In genomic region chr2:54559593-54560145, GRCh38 we compare ENCODE assay signal across 8 cellular contexts.
A peak's percentile ranks its signal among the peaks of the same experiment; 100 is the strongest.
DNase-seq lines count a peak whose midpoint lies in the region; ATAC-seq and TF ChIP-seq lines count a peak whose summit lies in the region.

No MANE protein-coding gene starts in this region.

- H3K4ac ChIP-seq in IMR-90 (ENCODE audit: low read depth, low read length) (peak overlapping the region; percentile 97), neuronal stem cell (ENCODE audit: low read length) (no peak overlapping the region)

- peak overlapping the region; percentile 45 for H2AK5ac ChIP-seq in IMR-90 (ENCODE audit: low read depth, low read length)
- no peak overlapping the region for H2AK5ac ChIP-seq in neuronal stem cell (ENCODE audit: low read depth, low read length)

- H3K79me1 ChIP-seq in IMR-90 (ENCODE audit: low read depth in 1 of 2, low read length in 2 of 2) (peaks cover 27 to 74% of the 10 kb centered on the region in 2 experiments), neuronal stem cell (ENCODE audit: low read depth, low read length) (no peaks in the 10 kb centered on the region)

- H3K27me3 Mint-ChIP-seq in activated CD4-positive, alpha-beta memory T cell treated with anti-CD3 and anti-CD28 coated beads for 36 hours: no peaks in the 10 kb centered on the region

- in situ Hi-C loops in IMR-90 (cut with MboI; ENCODE audit: low sequenced_read_pairs): no loop called here

- no TSS peak for BruUV-seq in IMR-90 (replicated peaks; lab: Mats Ljungman, UMichigan)

- dilution Hi-C loops in IMR-90 (cut with HindIII; ENCODE audit: low sequenced_read_pairs, unreplicated experiment): no loop called here

- WGBS in IMR-90 (ENCODE audit: extremely low coverage in 2 of 2, insufficient read length in 1 of 2), 2 experiments: 0% methylated on average over 3 of the region's 9 CpGs; no CpG with 5 or more reads in 1 of the 2 experiments
- no CpG with 5 or more reads among the region's 9 CpGs for WGBS in neuronal stem cell (ENCODE audit: extremely low coverage in 2 of 2, insufficient read length in 2 of 2, insufficient replicate concordance in 1 of 2), 2 donors

- H2BK5ac ChIP-seq in IMR-90 (ENCODE audit: low read depth, low read length, poor library complexity, severe bottlenecking): peak overlapping the region; percentile 96
- no peak overlapping the region for H2BK5ac ChIP-seq in neuronal stem cell (ENCODE audit: low read length)

- H2BK120ac ChIP-seq in IMR-90 (ENCODE audit: low read depth, low read length) (peak overlapping the region; percentile 93), neuronal stem cell (ENCODE audit: low read depth, low read length) (no peak overlapping the region)

- H4K91ac ChIP-seq in IMR-90 (ENCODE audit: insufficient read depth, low read depth, low read length) (peak overlapping the region; percentile 92), neuronal stem cell (ENCODE audit: low read depth, low read length, poor library complexity) (no peak overlapping the region)

- peak; percentile 69 for ATAC-seq in IMR-90 (ENCODE audit: low read depth)
- no peak for ATAC-seq in HG03139 (IDR thresholded peaks at IDR 0.05; ENCODE audit: unreplicated experiment)
- no peak for ATAC-seq in GM19452 (IDR thresholded peaks at IDR 0.05; ENCODE audit: unreplicated experiment)

- no peaks in the 10 kb centered on the region for H3K9me3 Mint-ChIP-seq in activated CD4-positive, alpha-beta memory T cell treated with anti-CD3 and anti-CD28 coated beads for 36 hours

- H3K36me3 ChIP-seq in IMR-90 (ENCODE audit: control insufficient read depth, insufficient read depth, low read length) (no peaks in the 10 kb centered on the region), neuronal stem cell (replicated peaks in 1 of 2; ENCODE audit: control insufficient read depth in 2 of 2, insufficient read depth in 2 of 2, low read length in 2 of 2) (no peaks in the 10 kb centered on the region)

- H3K9ac ChIP-seq in IMR-90 (ENCODE audit: low read depth, low read length) (peak overlapping the region; percentile 79), neuronal stem cell (ENCODE audit: low read depth, low read length, poor library complexity) (no peak overlapping the region)

- CTCF ChIA-PET in IMR-90 (lab: Yijun Ruan, JAX): interaction anchor here (0.7 to 1.9 kb wide), 2 partner anchors 37 to 630 kb away, joined by 6 to 8 read pairs; no protein-coding TSS in a partner anchor
- CTCF ChIA-PET in activated CD4-positive, alpha-beta memory T cell treated with anti-CD3 and anti-CD28 coated beads for 36 hours (lab: Charles Lee): interaction anchor here (0.9 to 4.2 kb wide), 10 partner anchors 11 to 98 kb away, joined by 3 to 37 read pairs (median 6); no protein-coding TSS in a partner anchor

- H3K4me3 Mint-ChIP-seq in activated CD4-positive, alpha-beta memory T cell treated with anti-CD3 and anti-CD28 coated beads for 36 hours: peak overlapping the region; percentile 83

- H2AFZ ChIP-seq in IMR-90 (replicated peaks; ENCODE audit: low read length, poor library complexity) (peak overlapping the region; percentile 84), neuronal stem cell (ENCODE audit: low read length) (peak overlapping the region; percentile 77)

- peak overlapping the region; percentile 44; the same call in 1 of the 2 replicates for H2BK20ac ChIP-seq in IMR-90 (ENCODE audit: low read depth, low read length)

- DNase-seq in DMS53 (lab: John Stamatoyannopoulos, UW) (peak; percentile 62), IMR-90 (peak; percentile 87), foreskin fibroblast (peak; percentile 86 to 90), neuronal stem cell (ENCODE audit: low spot score) (no peak)
- DNase-seq in activated CD4-positive, alpha-beta memory T cell treated with anti-CD3 and anti-CD28 coated beads for 36 hours: peak; percentile 39
- no peak for DNase-seq in activated CD4-positive, CD25-positive, alpha-beta regulatory T cell treated with anti-CD3 and anti-CD28 coated beads, Interleukin-2, amount 50 U/mL, for 72 hours

- no peaks in the 10 kb centered on the region for H3K27me3 ChIP-seq in IMR-90 (ENCODE audit: control insufficient read depth, insufficient read depth, low read length)
- no peaks in the 10 kb centered on the region for H3K27me3 ChIP-seq in neuronal stem cell (ENCODE audit: control insufficient read depth in 3 of 3, insufficient read depth in 3 of 3, low read depth in 1 of 3, low read length in 3 of 3)

- POLR2A ChIA-PET in IMR-90 (lab: Charles Lee; ENCODE audit: unreplicated experiment): interaction anchor here (0.6 to 0.7 kb wide), 3 partner anchors 13 to 222 kb away, joined by 3 to 14 read pairs (median 5); no protein-coding TSS in a partner anchor
- POLR2A ChIA-PET in activated CD4-positive, alpha-beta memory T cell treated with anti-CD3 and anti-CD28 coated beads for 36 hours (lab: Charles Lee): interaction anchor here (0.6 to 4.1 kb wide), 17 partner anchors 9 to 164 kb away, joined by 3 to 113 read pairs (median 4); partner anchors contain the start of gene EML6

- no peak overlapping the region for H2BK15ac ChIP-seq in IMR-90 (ENCODE audit: low read depth, low read length)
- H2BK15ac ChIP-seq in neuronal stem cell (ENCODE audit: low read length): no peak overlapping the region

- H3K27ac ChIP-seq in IMR-90 (ENCODE audit: insufficient read depth, low read length) (peak overlapping the region; percentile 97), neuronal stem cell (replicated peaks; ENCODE audit: low read length) (peak overlapping the region; percentile 29)

- peak overlapping the region; percentile 89 for H3K4me2 ChIP-seq in IMR-90 (ENCODE audit: low read depth, low read length)
- peak overlapping the region; percentile 70 for H3K4me2 ChIP-seq in neuronal stem cell (ENCODE audit: insufficient read depth, low read length, poor library complexity, severe bottlenecking)

- H3K9me3 ChIP-seq in IMR-90 (ENCODE audit: control insufficient read depth, insufficient read depth, low read length) (no peaks in the 10 kb centered on the region), neuronal stem cell (replicated peaks in 1 of 2; ENCODE audit: control insufficient read depth in 2 of 2, insufficient read depth in 1 of 2, low read depth in 1 of 2, low read length in 2 of 2) (no peaks in the 10 kb centered on the region)

- H3K14ac ChIP-seq in IMR-90 (replicated peaks; ENCODE audit: low read depth, low read length) (peak overlapping the region; percentile 96), neuronal stem cell (ENCODE audit: low read length) (no peak overlapping the region)

- intact Hi-C loops in IMR-90 (cut with micrococcal nuclease): loop anchor here (1.0 to 2.0 kb wide), 2 partner anchors 12 to 103 kb away; partner anchors contain the start of gene SPTBN1
- intact Hi-C loops in activated CD4-positive, alpha-beta memory T cell treated with anti-CD3 and anti-CD28 coated beads for 36 hours (cut with micrococcal nuclease): loop anchor here (1.0 to 2.0 kb wide), 4 partner anchors 12 to 491 kb away; partner anchors contain the start of gene RTN4

- H3K23ac ChIP-seq in IMR-90 (ENCODE audit: low read depth, low read length) (peak overlapping the region; percentile 94), neuronal stem cell (ENCODE audit: low read depth, low read length, poor library complexity) (no peak overlapping the region)

- peaks cover 25% of the 10 kb centered on the region; the same call in 1 of the 2 replicates for H4K20me1 ChIP-seq in IMR-90 (ENCODE audit: insufficient read depth, low read length)

- H3K9me1 ChIP-seq in IMR-90 (ENCODE audit: insufficient read depth, low read length): peaks cover 3% of the 10 kb centered on the region; the same call in 1 of the 2 replicates

- H3K18ac ChIP-seq in IMR-90 (ENCODE audit: low read depth, low read length) (peak overlapping the region; percentile 1), neuronal stem cell (ENCODE audit: low read length) (no peak overlapping the region)

- H3K36me3 Mint-ChIP-seq in activated CD4-positive, alpha-beta memory T cell treated with anti-CD3 and anti-CD28 coated beads for 36 hours: peaks cover 14% of the 10 kb centered on the region

- peak overlapping the region; percentile 97 for H2AK9ac ChIP-seq in IMR-90 (replicated peaks; ENCODE audit: low read depth, low read length, poor library complexity)

- H3K56ac ChIP-seq in IMR-90 (ENCODE audit: extremely low read depth, insufficient read depth, low read length): peak overlapping the region; percentile 74

- no peak; the same call in 1 of the 2 replicates for TF ChIP-seq RAD21 in IMR-90 (IDR thresholded peaks at IDR 0.05; ENCODE audit: low read length)

- H4K8ac ChIP-seq in IMR-90 (ENCODE audit: low read depth in 2 of 2, low read length in 2 of 2) (peak overlapping the region in 1 of 2 experiments; percentile 88; a peak in 3 of 4 replicates), neuronal stem cell (ENCODE audit: low read depth, low read length) (no peak overlapping the region)

- peak overlapping the region; percentile 89 for H3K27ac Mint-ChIP-seq in activated CD4-positive, alpha-beta memory T cell treated with anti-CD3 and anti-CD28 coated beads for 36 hours

- TF ChIP-seq POLR2A in IMR-90 (IDR thresholded peaks at IDR 0.05; ENCODE audit: low read depth, low read length): peak; percentile 80; the same call in 1 of the 2 replicates

- TF ChIP-seq CTCF in IMR-90 (conservative IDR thresholded peaks at IDR 0.05; ENCODE audit: low read depth, low read length) (0 out of 2 replicates have a peak, but pooled peaks have one; percentile 1), foreskin fibroblast (IDR thresholded peaks at IDR 0.05; ENCODE audit: low read depth, low read length) (no peak)

- no peak overlapping the region for H2BK12ac ChIP-seq in neuronal stem cell (ENCODE audit: low read length)

- H3K4me1 Mint-ChIP-seq in activated CD4-positive, alpha-beta memory T cell treated with anti-CD3 and anti-CD28 coated beads for 36 hours (ENCODE audit: low read depth): peaks cover 45% of the 10 kb centered on the region

- H3K4me3 ChIP-seq in IMR-90 (ENCODE audit: insufficient read depth, low read depth, low read length) (peak overlapping the region; percentile 59), foreskin fibroblast (ENCODE audit: low read depth in 1 of 2, low read length in 2 of 2) (peak overlapping the region; percentile 48 to 56), neuronal stem cell (ENCODE audit: low read length in 2 of 2) (peak overlapping the region; percentile 59 to 82)

- 0 out of 2 replicates have a peak overlapping the region, but pooled peaks have one; percentile 1 for H4K5ac ChIP-seq in IMR-90 (ENCODE audit: low read depth, low read length)

- H3K4me1 ChIP-seq in IMR-90 (ENCODE audit: control insufficient read depth, insufficient read depth, low read length) (peaks cover 21% of the 10 kb centered on the region), neuronal stem cell (ENCODE audit: control insufficient read depth in 2 of 2, insufficient read depth in 1 of 2, low read depth in 1 of 2, low read length in 2 of 2) (peaks cover 2 to 13% of the 10 kb centered on the region in 2 donors)

TF ChIP-seq in IMR-90, 13 proteins besides CTCF, POLR2A, EP300 and RAD21:
- TF ChIP-seq CHD1 (IDR thresholded peaks at IDR 0.05; ENCODE audit: low read depth, low read length) (no peak), CEBPB (IDR thresholded peaks at IDR 0.05; ENCODE audit: low read depth, low read length) (peak; percentile 85)

Comparison
In these comparisons a context has a peak if more than half of its experiments do, and no peak if none do; other contexts are left out.
1. DNase-seq: peak in DMS53 (single experiment), IMR-90 (single experiment), activated CD4-positive, alpha-beta memory T cell treated with anti-CD3 and anti-CD28 coated beads for 36 hours (single experiment) and foreskin fibroblast (2 of 2); none in neuronal stem cell (single experiment) and activated CD4-positive, CD25-positive, alpha-beta regulatory T cell treated with anti-CD3 and anti-CD28 coated beads, Interleukin-2, amount 50 U/mL, for 72 hours (single experiment).
2. Peak in every context shown above with its lines, with median percentiles within 50 percentile points of each other: H3K4me3 ChIP-seq.